18 cellular contexts compared by ENCODE assay signal in the genomic region with DNA sequence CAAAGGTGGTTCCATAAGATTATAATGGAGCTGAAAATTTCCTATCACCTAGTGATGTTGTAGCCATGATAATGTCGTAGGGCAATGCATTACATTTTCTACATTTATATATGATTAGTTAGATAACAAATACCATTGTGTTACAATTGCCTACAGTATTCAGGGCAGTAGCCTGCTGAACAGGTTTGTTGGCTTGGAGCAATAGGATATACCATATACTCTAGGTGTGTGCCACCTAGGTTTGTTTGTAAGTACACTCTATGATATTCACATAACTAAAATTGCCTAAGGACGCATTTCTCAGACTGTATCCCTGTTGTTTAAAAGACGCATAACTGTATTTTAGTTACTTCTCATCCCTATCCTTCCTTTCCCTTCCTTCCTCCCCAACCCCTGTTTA. TPM values are rescaled to one million over a fixed set of nuclear protein-coding genes. Genes with fewer than 3 reads are reported as not detected.
A peak's percentile ranks its signal among the peaks of the same experiment; 100 is the strongest.
DNase-seq lines count a peak whose midpoint lies in the region; ATAC-seq, FAIRE-seq and TF ChIP-seq lines count a peak whose summit lies in the region.
"Had no signal": no experiment of that assay in that cellular context is flagged by ENCODE, and none has a peak within 500 bp of the region (broad histone marks: within the 10 kb centered on the region; RNA-seq: fewer than 3 reads in every experiment).

No MANE protein-coding gene starts in this region.

- no peaks in the 10 kb centered on the region for H4K20me1 ChIP-seq in HepG2 (ENCODE audit: insufficient read depth, low read length)
- no peaks in the 10 kb centered on the region for H4K20me1 ChIP-seq in PC-3 (ENCODE audit: low read length)

- POLR2A ChIA-PET in HepG2 (lab: Yijun Ruan, JAX) (interaction anchor here (1.2 to 2.6 kb wide), 2 partner anchors 12 to 34 kb away, joined by 4 to 7 read pairs; no protein-coding TSS in a partner anchor), PC-3 (lab: Charles Lee; ENCODE audit: unreplicated experiment) (no interaction called here)

- in situ Hi-C loops in HepG2 (cut with HindIII; ENCODE audit: extremely low pct_ligation_motif_present, low pct_unique_long_range_greater_than_20kb) (loop anchor here (5.0 to 10.0 kb wide), 3 partner anchors 33 to 258 kb away; no protein-coding TSS in a partner anchor), transverse colon (cut with MboI; ENCODE audit: low pct_ligation_motif_present in 1 of 4, low pct_unique_long_range_greater_than_20kb in 1 of 4, low sequenced_read_pairs in 3 of 4) (loop anchor here in 2 of 4 donors (10.0 kb wide), 1 partner anchor 255 kb away; no protein-coding TSS in a partner anchor)

- TF ChIP-seq CTCF in HepG2 (CRISPR knock-in tag; IDR thresholded peaks at IDR 0.05) (no peak), right lobe of liver (IDR thresholded peaks at IDR 0.05) (no peak), PC-3 (conservative IDR thresholded peaks at IDR 0.05; ENCODE audit: low read depth, low read length) (no peak), epithelial cell of esophagus (IDR thresholded peaks at IDR 0.05; ENCODE audit: insufficient read depth, low read depth, low read length, missing control alignments) (no peak), transverse colon (IDR thresholded peaks at IDR 0.05) (no peak)

- intact Hi-C loops in HepG2 (cut with micrococcal nuclease; ENCODE audit: unreplicated experiment) (loop anchor here (2.0 to 10.0 kb wide), 2 partner anchors 185 to 257 kb away; no protein-coding TSS in a partner anchor), right lobe of liver (cut with DNase I) (loop anchor here in 1 of 2 donors (10.0 kb wide), 1 partner anchor 255 kb away; no protein-coding TSS in a partner anchor), PC-3 (cut with micrococcal nuclease) (loop anchor here (2.0 kb wide), 1 partner anchor 257 kb away; no protein-coding TSS in a partner anchor), transverse colon (cut with DNase I; ENCODE audit: low total_unique reads) (loop anchor here (2.0 to 10.0 kb wide), 4 partner anchors 33 to 355 kb away; partner anchors contain the start of gene ARHGEF17)

- FAIRE-seq in HepG2 (lab: Jason Lieb, UNC) (no peak), urothelium cell line (lab: Jason Lieb, UNC) (no peak)
- FAIRE-seq: D721Med had no signal

- WGBS in HepG2 (ENCODE audit: low lambda C conversion rate), result 97% methylated on average over 3 of the region's 3 CpGs
- 66% methylated on average over 3 of the region's 3 CpGs for WGBS in right lobe of liver (ENCODE audit: insufficient coverage, low coverage, low lambda C conversion rate, missing lambda C conversion rate)
- 52 to 56% methylated on average over 3 of the region's 3 CpGs for WGBS in transverse colon (ENCODE audit: low coverage in 1 of 2), 2 donors

- H3K27me3 ChIP-seq in HepG2 (ENCODE audit: control insufficient read depth in 1 of 2, insufficient read depth in 2 of 2, low read length in 2 of 2), result no peaks in the 10 kb centered on the region
- H3K27me3 ChIP-seq in right lobe of liver, result no peaks in the 10 kb centered on the region
- H3K27me3 ChIP-seq in PC-3 (ENCODE audit: low read length), result no peaks in the 10 kb centered on the region
- H3K27me3 ChIP-seq in transverse colon, result no peaks in the 10 kb centered on the region

- TF ChIP-seq POLR2A in HepG2 (IDR thresholded peaks at IDR 0.05; ENCODE audit: insufficient read depth in 1 of 2, low read depth in 2 of 2, low read length in 2 of 2), result no peak
- no peak for TF ChIP-seq POLR2A in right lobe of liver (IDR thresholded peaks at IDR 0.05)
- TF ChIP-seq POLR2A in transverse colon (IDR thresholded peaks at IDR 0.05), result no peak

- no peak for TF ChIP-seq RAD21 in HepG2 (CRISPR knock-in tag; IDR thresholded peaks at IDR 0.05)

- no peak overlapping the region for H2AFZ ChIP-seq in HepG2 (ENCODE audit: low read length)
- peak overlapping the region; percentile 79; the same call in 1 of the 2 replicates for H2AFZ ChIP-seq in PC-3 (ENCODE audit: low read length)

- BruUV-seq in HepG2 (replicated peaks; lab: Mats Ljungman, UMichigan) (no TSS peak), PC-3 (replicated peaks; lab: Mats Ljungman, UMichigan) (no TSS peak)

- H3K4me2 ChIP-seq in HepG2 (ENCODE audit: low read depth, low read length) (no peak overlapping the region), PC-3 (ENCODE audit: low read length) (peak overlapping the region; percentile 81)

- H3K36me3 ChIP-seq in HepG2 (replicated peaks in 1 of 2; ENCODE audit: control insufficient read depth in 1 of 2, insufficient read depth in 2 of 2, low read length in 2 of 2) (peaks cover 16 to 46% of the 10 kb centered on the region in 2 experiments), right lobe of liver (no peaks in the 10 kb centered on the region), PC-3 (ENCODE audit: low read depth, low read length) (no peaks in the 10 kb centered on the region), transverse colon (no peaks in the 10 kb centered on the region)

- no peak overlapping the region for H3K9ac ChIP-seq in HepG2 (ENCODE audit: insufficient read depth, low read depth, low read length)
- H3K9ac ChIP-seq in PC-3 (ENCODE audit: low read length), result no peak overlapping the region

- CTCF ChIA-PET in HepG2 (lab: Yijun Ruan, JAX; ENCODE audit: low intra/inter-chr PET ratio, low total read pairs), result interaction anchor here (0.7 to 4.9 kb wide), 3 partner anchors 35 to 256 kb away, joined by 5 to 59 read pairs (median 6); no protein-coding TSS in a partner anchor
- CTCF ChIA-PET in PC-3 (lab: Charles Lee), result interaction anchor here (0.6 to 2.8 kb wide), 5 partner anchors 35 to 309 kb away, joined by 3 to 57 read pairs (median 7); no protein-coding TSS in a partner anchor

- H3K4me1 ChIP-seq in HepG2 (ENCODE audit: insufficient read depth, low read length) (peaks cover 5% of the 10 kb centered on the region), right lobe of liver (peaks cover 0 to 10% (median 0%) of the 10 kb centered on the region in 4 donors), PC-3 (ENCODE audit: insufficient read depth, low read length) (peaks cover 13% of the 10 kb centered on the region), transverse colon (peaks cover 5 to 13% (median 10%) of the 10 kb centered on the region in 4 donors)

- ATAC-seq in HepG2 (no peak), right lobe of liver (no peak), PC-3 (peak; percentile 39), HG03342 (IDR thresholded peaks at IDR 0.05; ENCODE audit: unreplicated experiment) (no peak)

- TF ChIP-seq EP300 in HepG2 (IDR thresholded peaks at IDR 0.05; ENCODE audit: low read depth in 2 of 2, low read length in 2 of 2) (no peak), HepG2 (CRISPR knock-in tag; IDR thresholded peaks at IDR 0.05; ENCODE audit: borderline replicate concordance) (no peak), transverse colon (IDR thresholded peaks at IDR 0.05; ENCODE audit: low read depth) (no peak)

- DNase-seq in HepG2 (ENCODE audit: low spot score), result no peak
- no peak for DNase-seq in right lobe of liver
- DNase-seq in PC-3, result peak; percentile 88
- peak; percentile 73 for DNase-seq in epithelial cell of esophagus (ENCODE audit: low read depth)
- peak; percentile 34 for DNase-seq in transverse colon
- no peak for DNase-seq in urothelium cell line (ENCODE audit: low spot score)
- no peak for DNase-seq in NCI-H82 treated with DMSO at 0.1 percent for 48 hours (lab: John Stamatoyannopoulos, UW; ENCODE audit: unreplicated experiment)
- DNase-seq: AML-193; CD4-positive, alpha-beta T cell; GF-D8; GOT3; IMR-90; NCI-H1436 treated with DMSO at 0.1 percent for 48 hours; NCI-H2081 treated with DMSO at 0.1 percent for 48 hours; NCI-H510A; SHP77 treated with DMSO at 0.1 percent for 48 hours had no signal

- H3K4me3 ChIP-seq in HepG2 (replicated peaks in 1 of 3; ENCODE audit: insufficient read depth in 1 of 3, low read depth in 2 of 3, low read length in 3 of 3) (no peak overlapping the region), right lobe of liver (no peak overlapping the region), PC-3 (ENCODE audit: low read length) (no peak overlapping the region), epithelial cell of esophagus (ENCODE audit: low read length) (no peak overlapping the region), transverse colon (no peak overlapping the region)

- no peaks in the 10 kb centered on the region for H3F3A ChIP-seq in PC-3 (ENCODE audit: low read length, unreplicated experiment)

- H3K27ac ChIP-seq in HepG2 (ENCODE audit: extremely low read length, insufficient read depth, low read length) (no peak overlapping the region), right lobe of liver (no peak overlapping the region), PC-3 (ENCODE audit: low read length) (no peak overlapping the region), transverse colon (peak overlapping the region in 1 of 4 donors; percentile 14)

- H3K79me2 ChIP-seq in HepG2 (ENCODE audit: insufficient read depth, low read length) (no peaks in the 10 kb centered on the region), PC-3 (ENCODE audit: low read length) (no peaks in the 10 kb centered on the region)

- H3K9me3 ChIP-seq in HepG2 (ENCODE audit: low read length) (no peaks in the 10 kb centered on the region), right lobe of liver (no peaks in the 10 kb centered on the region), PC-3 (ENCODE audit: low read length) (no peaks in the 10 kb centered on the region), transverse colon (no peaks in the 10 kb centered on the region)

- H3K9me2 ChIP-seq in PC-3 (replicated peaks; ENCODE audit: low read length), result no peaks in the 10 kb centered on the region

RNA-seq across cellular contexts. Expression of gene PLEKHB1, which starts 13.6 kb away (rescaled TPM):
- 68.0 and 71.7 TPM in 2 replicates for total RNA-seq in HepG2 (2016; rRNA removed; fragmentation: Illumina TruSeq; extraction: Trizol)
- 14.1 and 14.6 TPM in 2 replicates for total RNA-seq in HepG2 (2016; cell fraction: cytosol; rRNA removed; fragmentation: Illumina TruSeq; extraction: Trizol; ENCODE audit: low read depth)
- 68.8 and 77.9 TPM in 2 replicates for total RNA-seq in HepG2 (2016; cell fraction: insoluble cytoplasmic fraction; rRNA removed; fragmentation: Illumina TruSeq; extraction: Trizol)
- total RNA-seq in HepG2 (2016; cell fraction: membrane; rRNA removed; fragmentation: Illumina TruSeq; extraction: Trizol), result 30.3 and 30.6 TPM in 2 replicates
- total RNA-seq in HepG2 (2016; cell fraction: nucleus; rRNA removed; fragmentation: Illumina TruSeq; extraction: Trizol), result 31.7 and 39.9 TPM in 2 replicates
- polyA plus RNA-seq in HepG2 (2011; rRNA removed), result 77.1 and 99.3 TPM in 2 replicates
- polyA plus RNA-seq in HepG2 (2011; cell fraction: cytosol; rRNA removed), result 95.0 and 157 TPM in 2 replicates
- 107 and 154 TPM in 2 replicates for polyA plus RNA-seq in HepG2 (2011; cell fraction: nucleus; rRNA removed)
- polyA plus RNA-seq in HepG2 (2012), result 47.9 and 54.0 TPM in 2 replicates
- polyA plus RNA-seq in HepG2 (2016; cell fraction: cytosol; fragmentation: Illumina TruSeq; extraction: Trizol; ENCODE audit: low read depth), result 16.0 and 24.3 TPM in 2 replicates
- polyA plus RNA-seq in HepG2 (2016; cell fraction: insoluble cytoplasmic fraction; fragmentation: Illumina TruSeq; extraction: Trizol; ENCODE audit: low read depth), result 128 and 133 TPM in 2 replicates
- 43.9 and 47.0 TPM in 2 replicates for polyA plus RNA-seq in HepG2 (2016; cell fraction: membrane; fragmentation: Illumina TruSeq; extraction: Trizol; ENCODE audit: low read depth)
- 69.9 and 81.4 TPM in 2 replicates for polyA plus RNA-seq in HepG2 (2016; cell fraction: nucleus; fragmentation: Illumina TruSeq; extraction: Trizol; ENCODE audit: insufficient read depth, low read depth)
- 0.09 and 172 TPM in 2 replicates for polyA minus RNA-seq in HepG2 (2011; rRNA and poly(A)+ RNA removed; ENCODE audit: low replicate concordance)
- 66.4 and 67.7 TPM in 2 replicates for polyA minus RNA-seq in HepG2 (2011; cell fraction: cytosol; rRNA and poly(A)+ RNA removed)
- 33.3 and 41.1 TPM in 2 replicates for polyA minus RNA-seq in HepG2 (2011; cell fraction: nucleus; rRNA and poly(A)+ RNA removed)
- total RNA-seq in right lobe of liver, result 1 to 10 TPM in 3 of 6 experiments, under 1 TPM in 3; 0.42 to 2.1 (median 0.96) TPM
- 4.6 and 10.6 TPM in 2 replicates for total RNA-seq in PC-3 (2014; rRNA removed)
- 10 to 100 TPM in 1 of 4 donors, 1 to 10 TPM in 3; 7.2 to 23.5 (median 9.6) TPM for total RNA-seq in transverse colon

Comparison
In these comparisons a context has a peak if more than half of its experiments do, and no peak if none do; other contexts are left out.
1. DNase-seq: peak in PC-3 (single experiment), epithelial cell of esophagus (single experiment) and transverse colon (single experiment); none in HepG2 (single experiment), right lobe of liver (0 of 3), urothelium cell line (single experiment) and NCI-H82 treated with DMSO at 0.1 percent for 48 hours (single experiment).